In genomic region chr13:32232263-32232662, GRCh38 we compare ENCODE assay signal across 17 cellular contexts.
DNase-seq lines count a peak whose midpoint lies in the region; ATAC-seq, FAIRE-seq and TF ChIP-seq lines count a peak whose summit lies in the region.
"Had no signal": no experiment of that assay in that cellular context is flagged by ENCODE, and none has a peak within 500 bp of the region (broad histone marks: within the 10 kb centered on the region; RNA-seq: fewer than 3 reads in every experiment).

No MANE protein-coding gene starts in this region.

- no peak for FAIRE-seq in HepG2 (lab: Jason Lieb, UNC)
- FAIRE-seq: H1, HTR-8/SVneo had no signal

- POLR2A ChIA-PET in HepG2 (lab: Yijun Ruan, JAX): no interaction called here

- H3K9ac ChIP-seq in HepG2 (ENCODE audit: insufficient read depth, low read depth, low read length) (no peak overlapping the region), GM23248 (no peak overlapping the region)
- H3K9ac ChIP-seq: BLaER1 had no signal

- H3F3A ChIP-seq in GM23248 (ENCODE audit: insufficient read depth): no peaks in the 10 kb centered on the region

- H3K9me3 ChIP-seq in HepG2 (ENCODE audit: low read length) (no peaks in the 10 kb centered on the region), right lobe of liver (no peaks in the 10 kb centered on the region), esophagus muscularis mucosa (no peaks in the 10 kb centered on the region), adrenal gland (replicated peaks in 1 of 3) (no peaks in the 10 kb centered on the region), GM23248 (ENCODE audit: low read depth) (no peaks in the 10 kb centered on the region)

- ATAC-seq in HepG2 (no peak), right lobe of liver (no peak)

- H4K20me1 ChIP-seq in HepG2 (ENCODE audit: insufficient read depth, low read length) (no peaks in the 10 kb centered on the region), GM23248 (ENCODE audit: insufficient read depth) (no peaks in the 10 kb centered on the region)
- H4K20me1 ChIP-seq: BLaER1 had no signal

- H3K4me2 ChIP-seq in HepG2 (ENCODE audit: low read depth, low read length) (no peak overlapping the region), GM23248 (ENCODE audit: unreplicated experiment) (no peak overlapping the region)
- H3K4me2 ChIP-seq: BLaER1 had no signal

- no peak for TF ChIP-seq RAD21 in HepG2 (CRISPR knock-in tag; IDR thresholded peaks at IDR 0.05)

- TF ChIP-seq CTCF in HepG2 (CRISPR knock-in tag; IDR thresholded peaks at IDR 0.05): no peak
- no peak for TF ChIP-seq CTCF in right lobe of liver (IDR thresholded peaks at IDR 0.05)
- TF ChIP-seq CTCF in esophagus muscularis mucosa (IDR thresholded peaks at IDR 0.05): no peak
- TF ChIP-seq CTCF in progenitor cell of endocrine pancreas (IDR thresholded peaks at IDR 0.05; ENCODE audit: unreplicated experiment): no peak
- no peak for TF ChIP-seq CTCF in adrenal gland (IDR thresholded peaks at IDR 0.05)

- H3K4me1 ChIP-seq in HepG2 (ENCODE audit: insufficient read depth, low read length): no peaks in the 10 kb centered on the region
- no peaks in the 10 kb centered on the region for H3K4me1 ChIP-seq in right lobe of liver
- H3K4me1 ChIP-seq in esophagus muscularis mucosa: peaks cover 6 to 28% (median 22%) of the 10 kb centered on the region in 4 donors
- H3K4me1 ChIP-seq in adrenal gland (replicated peaks in 1 of 2): peaks cover 0 to 4% of the 10 kb centered on the region in 2 donors
- no peaks in the 10 kb centered on the region for H3K4me1 ChIP-seq in GM23248 (ENCODE audit: insufficient read depth)

- WGBS in HepG2 (ENCODE audit: low lambda C conversion rate): 100% methylated on average over 3 of the region's 3 CpGs
- WGBS in right lobe of liver (ENCODE audit: insufficient coverage, low coverage, low lambda C conversion rate, missing lambda C conversion rate): 97% methylated on average over 3 of the region's 3 CpGs
- 98% methylated on average over 3 of the region's 3 CpGs for WGBS in esophagus muscularis mucosa
- WGBS in adrenal gland, 4 donors: 97 to 99% (median 97%) methylated on average over 2 to 3 of the region's 3 CpGs
- 92 to 98% methylated on average over 3 of the region's 3 CpGs for WGBS in GM23248 (ENCODE audit: low coverage in 1 of 2, low lambda C conversion rate in 2 of 2, missing lambda C conversion rate in 2 of 2), 2 experiments

- H3K4me3 ChIP-seq in HepG2 (replicated peaks in 1 of 3; ENCODE audit: insufficient read depth in 1 of 3, low read depth in 2 of 3, low read length in 3 of 3) (no peak overlapping the region), right lobe of liver (no peak overlapping the region), esophagus muscularis mucosa (no peak overlapping the region), adrenal gland (no peak overlapping the region), GM23248 (no peak overlapping the region)
- H3K4me3 ChIP-seq: BLaER1 had no signal

- TF ChIP-seq POLR2A in HepG2 (IDR thresholded peaks at IDR 0.05; ENCODE audit: insufficient read depth in 1 of 2, low read depth in 2 of 2, low read length in 2 of 2) (no peak), right lobe of liver (IDR thresholded peaks at IDR 0.05) (no peak), esophagus muscularis mucosa (IDR thresholded peaks at IDR 0.05; ENCODE audit: low read depth) (no peak), adrenal gland (IDR thresholded peaks at IDR 0.05) (no peak)

- H3K9me2 ChIP-seq in GM23248 (ENCODE audit: insufficient read depth): no peaks in the 10 kb centered on the region

- peaks cover 3% of the 10 kb centered on the region for H3K4me1 Mint-ChIP-seq in progenitor cell of endocrine pancreas (ENCODE audit: low read depth)
- H3K4me1 Mint-ChIP-seq: CD14-positive monocyte had no signal

- H3K36me3 ChIP-seq in HepG2 (replicated peaks in 1 of 2; ENCODE audit: control insufficient read depth in 1 of 2, insufficient read depth in 2 of 2, low read length in 2 of 2) (peaks cover 14 to 34% of the 10 kb centered on the region in 2 experiments), right lobe of liver (peaks cover 0 to 2% (median 0%) of the 10 kb centered on the region in 4 donors), esophagus muscularis mucosa (peaks cover 0 to 67% (median 19%) of the 10 kb centered on the region in 4 donors), adrenal gland (replicated peaks in 1 of 2) (no peaks in the 10 kb centered on the region), GM23248 (ENCODE audit: low read depth) (no peaks in the 10 kb centered on the region)

- H3K27me3 ChIP-seq in HepG2 (ENCODE audit: control insufficient read depth in 1 of 2, insufficient read depth in 2 of 2, low read length in 2 of 2): no peaks in the 10 kb centered on the region
- no peaks in the 10 kb centered on the region for H3K27me3 ChIP-seq in right lobe of liver
- no peaks in the 10 kb centered on the region for H3K27me3 ChIP-seq in esophagus muscularis mucosa
- no peaks in the 10 kb centered on the region for H3K27me3 ChIP-seq in adrenal gland
- H3K27me3 ChIP-seq in GM23248 (replicated peaks; ENCODE audit: insufficient read depth): no peaks in the 10 kb centered on the region
- H3K27me3 ChIP-seq: BLaER1 had no signal

- H3K27ac ChIP-seq in HepG2 (ENCODE audit: extremely low read length, insufficient read depth, low read length) (no peak overlapping the region), right lobe of liver (no peak overlapping the region), esophagus muscularis mucosa (replicated peaks in 1 of 4) (no peak overlapping the region), adrenal gland (no peak overlapping the region), GM23248 (no peak overlapping the region)
- H3K27ac ChIP-seq: BLaER1 had no signal

- no peak for TF ChIP-seq EP300 in HepG2 (IDR thresholded peaks at IDR 0.05; ENCODE audit: low read depth in 2 of 2, low read length in 2 of 2)
- TF ChIP-seq EP300 in HepG2 (CRISPR knock-in tag; IDR thresholded peaks at IDR 0.05; ENCODE audit: borderline replicate concordance): no peak
- no peak for TF ChIP-seq EP300 in esophagus muscularis mucosa (IDR thresholded peaks at IDR 0.05)

- CTCF ChIA-PET in HepG2 (lab: Yijun Ruan, JAX; ENCODE audit: low intra/inter-chr PET ratio, low total read pairs): no interaction called here

- peak overlapping the region; percentile 18 for H3K27ac Mint-ChIP-seq in progenitor cell of endocrine pancreas
- H3K27ac Mint-ChIP-seq: H9 had no signal

- DNase-seq in HepG2 (ENCODE audit: low spot score): no peak
- no peak for DNase-seq in right lobe of liver
- peak; percentile 39 for DNase-seq in esophagus muscularis mucosa (ENCODE audit: extremely low spot score)
- DNase-seq in progenitor cell of endocrine pancreas (ENCODE audit: low spot score, unreplicated experiment): no peak
- no peak for DNase-seq in adrenal gland
- DNase-seq in NCI-H128 (lab: John Stamatoyannopoulos, UW; ENCODE audit: unreplicated experiment): no peak
- DNase-seq in GM23248: no peak
- DNase-seq: 8988T; CD4-positive, alpha-beta memory T cell; DMS153; DMS79; GDM1; H9 had no signal

- intact Hi-C loops in HepG2 (cut with micrococcal nuclease; ENCODE audit: unreplicated experiment) (no loop called here), right lobe of liver (cut with DNase I) (no loop called here), esophagus muscularis mucosa (cut with DNase I) (no loop called here), adrenal gland (cut with DNase I) (no loop called here)

- BruUV-seq in HepG2 (replicated peaks; lab: Mats Ljungman, UMichigan): no TSS peak

- H3K79me2 ChIP-seq in HepG2 (ENCODE audit: insufficient read depth, low read length) (no peaks in the 10 kb centered on the region), GM23248 (ENCODE audit: insufficient read depth) (no peaks in the 10 kb centered on the region)

- H2AFZ ChIP-seq in HepG2 (ENCODE audit: low read length) (no peak overlapping the region), GM23248 (no peak overlapping the region)

- in situ Hi-C loops in HepG2 (cut with HindIII; ENCODE audit: extremely low pct_ligation_motif_present, low pct_unique_long_range_greater_than_20kb) (no loop called here), GM23248 (cut with MboI) (no loop called here)

- no peaks in the 10 kb centered on the region for H3K9me3 Mint-ChIP-seq in progenitor cell of endocrine pancreas (ENCODE audit: low read depth)
- H3K9me3 Mint-ChIP-seq: CD14-positive monocyte; CD4-positive, alpha-beta memory T cell; H9 had no signal

- no peaks in the 10 kb centered on the region for H3K27me3 Mint-ChIP-seq in progenitor cell of endocrine pancreas
- H3K27me3 Mint-ChIP-seq: CD4-positive, alpha-beta memory T cell had no signal

- peaks cover 3% of the 10 kb centered on the region for H3K36me3 Mint-ChIP-seq in progenitor cell of endocrine pancreas (ENCODE audit: insufficient read depth)

- no peak overlapping the region for H3K4me3 Mint-ChIP-seq in progenitor cell of endocrine pancreas (ENCODE audit: low read depth)
- H3K4me3 Mint-ChIP-seq: CD4-positive, alpha-beta memory T cell; H9 had no signal

TF ChIP-seq in HepG2, 621 proteins besides CTCF, POLR2A, EP300 and RAD21:
- TF ChIP-seq, protein P1, sequence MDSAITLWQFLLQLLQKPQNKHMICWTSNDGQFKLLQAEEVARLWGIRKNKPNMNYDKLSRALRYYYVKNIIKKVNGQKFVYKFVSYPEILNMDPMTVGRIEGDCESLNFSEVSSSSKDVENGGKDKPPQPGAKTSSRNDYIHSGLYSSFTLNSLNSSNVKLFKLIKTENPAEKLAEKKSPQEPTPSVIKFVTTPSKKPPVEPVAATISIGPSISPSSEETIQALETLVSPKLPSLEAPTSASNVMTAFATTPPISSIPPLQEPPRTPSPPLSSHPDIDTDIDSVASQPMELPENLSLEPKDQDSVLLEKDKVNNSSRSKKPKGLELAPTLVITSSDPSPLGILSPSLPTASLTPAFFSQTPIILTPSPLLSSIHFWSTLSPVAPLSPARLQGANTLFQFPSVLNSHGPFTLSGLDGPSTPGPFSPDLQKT (CRISPR knock-in tag; IDR thresholded peaks at IDR 0.05; ENCODE audit: borderline replicate concordance): no peak
- TF ChIP-seq KDM5B (CRISPR knock-in tag; IDR thresholded peaks at IDR 0.05; ENCODE audit: borderline replicate concordance) (no peak), ZNF12 (CRISPR knock-in tag; IDR thresholded peaks at IDR 0.05) (peak; percentile 96), RBAK (CRISPR knock-in tag; IDR thresholded peaks at IDR 0.05) (peak; percentile 90)
